In genomic region chr15:85430406-85431204, GRCh38 we compare ENCODE assay signal across 13 cellular contexts. TPM values are rescaled to one million over a fixed set of nuclear protein-coding genes. Genes with fewer than 3 reads are reported as not detected.
DNase-seq lines count a peak whose midpoint lies in the region; ATAC-seq, FAIRE-seq and TF ChIP-seq lines count a peak whose summit lies in the region.
"Had no signal": no experiment of that assay in that cellular context is flagged by ENCODE, and none has a peak within 500 bp of the region (broad histone marks: within the 10 kb centered on the region; RNA-seq: fewer than 3 reads in every experiment).

No MANE protein-coding gene starts in this region.

- no peak for TF ChIP-seq POLR2A in GM12891 (IDR thresholded peaks at IDR 0.05; ENCODE audit: low read depth, low read length)

- ATAC-seq in GM19043 (IDR thresholded peaks at IDR 0.05; ENCODE audit: low read depth, unreplicated experiment) (peak; percentile 99), HG02759 (IDR thresholded peaks at IDR 0.05; ENCODE audit: unreplicated experiment) (peak; percentile 85), HG03575 (IDR thresholded peaks at IDR 0.05; ENCODE audit: extremely low read depth, insufficient number of reproducible peaks, low FRiP score, unreplicated experiment) (peak; percentile 88)

- peak; percentile 93 for FAIRE-seq in GM12891 (lab: Jason Lieb, UNC)

- peak; percentile 32 for DNase-seq in GM12891 (ENCODE audit: insufficient read length, low spot score)
- DNase-seq in DMS79 treated with DMSO at 0.1 percent for 48 hours (lab: John Stamatoyannopoulos, UW): no peak
- DNase-seq in HK-2 (ENCODE audit: unreplicated experiment): no peak
- no peak for DNase-seq in hypothalamus (lab: John Stamatoyannopoulos, UW)
- no peak for DNase-seq in nucleus accumbens (lab: John Stamatoyannopoulos, UW)
- DNase-seq: COR-L47, HFFc6, NCI-H1417 treated with DMSO at 0.1 percent for 48 hours, sigmoid colon, stomach had no signal

TF ChIP-seq in GM12891, 5 proteins besides CTCF, POLR2A, EP300 and RAD21:
- TF ChIP-seq POLR2AphosphoS5 (IDR thresholded peaks at IDR 0.05; ENCODE audit: low read depth, low read length) (no peak), SPI1 (IDR thresholded peaks at IDR 0.05; ENCODE audit: low read depth, low read length) (peak; percentile 61), PAX5 (IDR thresholded peaks at IDR 0.05; ENCODE audit: insufficient read depth, low read length, severe bottlenecking) (no peak), TAF1 (IDR thresholded peaks at IDR 0.05; ENCODE audit: low read depth, low read length) (no peak)

RNA-seq across cellular contexts. Expression of gene AKAP13, which starts 50.2 kb away (rescaled TPM):
- polyA plus RNA-seq in GM12891 (2012; ENCODE audit: low read depth, missing spikeins): 46.1 TPM
